In the genomic region with DNA sequence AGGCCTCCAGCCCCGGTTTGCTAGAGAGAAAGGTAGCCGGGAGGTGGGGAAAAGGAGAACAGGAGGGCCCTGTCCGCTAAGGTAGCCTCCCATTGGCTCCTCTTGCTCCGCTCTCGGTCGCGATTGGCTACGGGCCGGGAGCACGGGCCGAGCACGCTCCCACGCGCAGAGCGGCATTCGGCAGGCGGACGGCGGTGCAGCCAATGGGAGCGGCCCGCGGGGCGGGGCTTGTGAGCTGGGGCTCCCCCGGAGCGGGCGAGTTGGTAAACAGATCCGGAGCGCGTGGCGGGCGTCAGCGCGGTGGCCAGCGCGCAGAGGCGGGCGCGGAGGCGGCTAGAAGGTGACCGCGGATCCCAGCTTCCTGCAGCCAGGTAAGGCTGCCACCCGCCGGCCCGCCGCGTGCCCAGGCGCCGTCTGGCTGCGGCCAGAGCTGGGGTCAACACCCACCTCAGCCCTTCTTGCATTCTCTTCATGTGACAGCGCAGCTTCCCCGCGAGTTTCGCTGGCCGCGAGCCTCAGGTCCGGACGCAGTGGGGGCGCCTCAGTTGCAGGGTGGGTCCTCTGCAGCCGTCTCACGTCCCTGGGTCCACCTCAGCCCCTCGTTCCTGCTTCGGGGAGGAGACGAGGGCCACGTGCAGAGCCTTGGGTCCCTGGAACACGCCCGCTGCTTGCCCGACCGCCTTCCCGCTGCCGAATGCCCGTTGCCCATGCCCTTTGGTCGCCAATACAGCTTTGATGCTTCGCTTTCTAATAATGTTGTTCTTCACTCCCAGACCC, we compare ENCODE assay signal across 1 cellular context.
TF ChIP-seq lines count a peak whose summit lies in the region.

TSS of gene COQ8A (plus strand) at position 266 of the 777 bp plus-strand sequence. CDS start 21,092 bp downstream, outside the sequence.

TF ChIP-seq in HepG2, 621 proteins besides CTCF, POLR2A, EP300 and RAD21 (continued from another document and continues in another):
- TF ChIP-seq IKZF5 (CRISPR knock-in tag; IDR thresholded peaks at IDR 0.05) (no peak; the same call in 1 of the 2 replicates), TAF15 (IDR thresholded peaks at IDR 0.05; ENCODE audit: low read depth, low read length, poor library complexity, severe bottlenecking) (no peak), ZNF354B (CRISPR knock-in tag; IDR thresholded peaks at IDR 0.05) (no peak), SKI (IDR thresholded peaks at IDR 0.05; ENCODE audit: partially characterized antibody) (no peak), NFYB (CRISPR knock-in tag; IDR thresholded peaks at IDR 0.05) (peak; percentile 99), REPIN1 (CRISPR knock-in tag; IDR thresholded peaks at IDR 0.05; ENCODE audit: borderline replicate concordance, low read depth) (no peak), ZBTB7B (CRISPR knock-in tag; IDR thresholded peaks at IDR 0.05) (no peak), NFIB (CRISPR knock-in tag; IDR thresholded peaks at IDR 0.05; ENCODE audit: borderline replicate concordance) (no peak), KLF13 (CRISPR knock-in tag; IDR thresholded peaks at IDR 0.05) (no peak), REXO4 (CRISPR knock-in tag; IDR thresholded peaks at IDR 0.05; ENCODE audit: borderline replicate concordance) (no peak), NKX3-1 (CRISPR knock-in tag; IDR thresholded peaks at IDR 0.05) (no peak; the same call in 1 of the 2 replicates), RBM39 (IDR thresholded peaks at IDR 0.05; ENCODE audit: low read depth, low read length, poor library complexity, severe bottlenecking) (no peak), GATAD1 (CRISPR knock-in tag; IDR thresholded peaks at IDR 0.05) (peak; percentile 2; the same call in 1 of the 2 replicates), GATAD2A (CRISPR knock-in tag; IDR thresholded peaks at IDR 0.05) (no peak), CREB3 (CRISPR knock-in tag; IDR thresholded peaks at IDR 0.05) (no peak), ZSCAN12 (CRISPR knock-in tag; IDR thresholded peaks at IDR 0.05) (0 out of 2 replicates have a peak, but pooled peaks have one; percentile 30), CCDC6 (CRISPR knock-in tag; IDR thresholded peaks at IDR 0.05) (peak; percentile 84), ZC3H13 (CRISPR knock-in tag; IDR thresholded peaks at IDR 0.05) (no peak), NPAS2 (CRISPR knock-in tag; IDR thresholded peaks at IDR 0.05; ENCODE audit: borderline replicate concordance) (no peak), ZNF773 (CRISPR knock-in tag; IDR thresholded peaks at IDR 0.05; ENCODE audit: borderline replicate concordance) (no peak), ZNF280B (CRISPR knock-in tag; IDR thresholded peaks at IDR 0.05; ENCODE audit: borderline replicate concordance) (0 out of 2 replicates have a peak, but pooled peaks have one; percentile 12), SP5 (CRISPR knock-in tag; IDR thresholded peaks at IDR 0.05; ENCODE audit: borderline replicate concordance, low read depth) (no peak), HMG20B (CRISPR knock-in tag; conservative IDR thresholded peaks at IDR 0.05) (0 out of 2 replicates have a peak, but pooled peaks have one; percentile 26), SAP130 (CRISPR knock-in tag; IDR thresholded peaks at IDR 0.05; ENCODE audit: low read depth) (peak; percentile 96), ZNF850 (CRISPR knock-in tag; conservative IDR thresholded peaks at IDR 0.05) (no peak), ZNF749 (CRISPR knock-in tag; IDR thresholded peaks at IDR 0.05; ENCODE audit: borderline replicate concordance) (peak; percentile 73; the same call in 1 of the 2 replicates)
- TF ChIP-seq, protein P1, sequence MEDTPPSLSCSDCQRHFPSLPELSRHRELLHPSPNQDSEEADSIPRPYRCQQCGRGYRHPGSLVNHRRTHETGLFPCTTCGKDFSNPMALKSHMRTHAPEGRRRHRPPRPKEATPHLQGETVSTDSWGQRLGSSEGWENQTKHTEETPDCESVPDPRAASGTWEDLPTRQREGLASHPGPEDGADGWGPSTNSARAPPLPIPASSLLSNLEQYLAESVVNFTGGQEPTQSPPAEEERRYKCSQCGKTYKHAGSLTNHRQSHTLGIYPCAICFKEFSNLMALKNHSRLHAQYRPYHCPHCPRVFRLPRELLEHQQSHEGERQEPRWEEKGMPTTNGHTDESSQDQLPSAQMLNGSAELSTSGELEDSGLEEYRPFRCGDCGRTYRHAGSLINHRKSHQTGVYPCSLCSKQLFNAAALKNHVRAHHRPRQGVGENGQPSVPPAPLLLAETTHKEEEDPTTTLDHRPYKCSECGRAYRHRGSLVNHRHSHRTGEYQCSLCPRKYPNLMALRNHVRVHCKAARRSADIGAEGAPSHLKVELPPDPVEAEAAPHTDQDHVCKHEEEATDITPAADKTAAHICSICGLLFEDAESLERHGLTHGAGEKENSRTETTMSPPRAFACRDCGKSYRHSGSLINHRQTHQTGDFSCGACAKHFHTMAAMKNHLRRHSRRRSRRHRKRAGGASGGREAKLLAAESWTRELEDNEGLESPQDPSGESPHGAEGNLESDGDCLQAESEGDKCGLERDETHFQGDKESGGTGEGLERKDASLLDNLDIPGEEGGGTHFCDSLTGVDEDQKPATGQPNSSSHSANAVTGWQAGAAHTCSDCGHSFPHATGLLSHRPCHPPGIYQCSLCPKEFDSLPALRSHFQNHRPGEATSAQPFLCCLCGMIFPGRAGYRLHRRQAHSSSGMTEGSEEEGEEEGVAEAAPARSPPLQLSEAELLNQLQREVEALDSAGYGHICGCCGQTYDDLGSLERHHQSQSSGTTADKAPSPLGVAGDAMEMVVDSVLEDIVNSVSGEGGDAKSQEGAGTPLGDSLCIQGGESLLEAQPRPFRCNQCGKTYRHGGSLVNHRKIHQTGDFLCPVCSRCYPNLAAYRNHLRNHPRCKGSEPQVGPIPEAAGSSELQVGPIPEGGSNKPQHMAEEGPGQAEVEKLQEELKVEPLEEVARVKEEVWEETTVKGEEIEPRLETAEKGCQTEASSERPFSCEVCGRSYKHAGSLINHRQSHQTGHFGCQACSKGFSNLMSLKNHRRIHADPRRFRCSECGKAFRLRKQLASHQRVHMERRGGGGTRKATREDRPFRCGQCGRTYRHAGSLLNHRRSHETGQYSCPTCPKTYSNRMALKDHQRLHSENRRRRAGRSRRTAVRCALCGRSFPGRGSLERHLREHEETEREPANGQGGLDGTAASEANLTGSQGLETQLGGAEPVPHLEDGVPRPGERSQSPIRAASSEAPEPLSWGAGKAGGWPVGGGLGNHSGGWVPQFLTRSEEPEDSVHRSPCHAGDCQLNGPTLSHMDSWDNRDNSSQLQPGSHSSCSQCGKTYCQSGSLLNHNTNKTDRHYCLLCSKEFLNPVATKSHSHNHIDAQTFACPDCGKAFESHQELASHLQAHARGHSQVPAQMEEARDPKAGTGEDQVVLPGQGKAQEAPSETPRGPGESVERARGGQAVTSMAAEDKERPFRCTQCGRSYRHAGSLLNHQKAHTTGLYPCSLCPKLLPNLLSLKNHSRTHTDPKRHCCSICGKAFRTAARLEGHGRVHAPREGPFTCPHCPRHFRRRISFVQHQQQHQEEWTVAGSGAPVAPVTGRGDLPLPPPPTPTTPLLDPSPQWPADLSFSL (CRISPR knock-in tag; IDR thresholded peaks at IDR 0.05), result no peak
- TF ChIP-seq, protein P2, sequence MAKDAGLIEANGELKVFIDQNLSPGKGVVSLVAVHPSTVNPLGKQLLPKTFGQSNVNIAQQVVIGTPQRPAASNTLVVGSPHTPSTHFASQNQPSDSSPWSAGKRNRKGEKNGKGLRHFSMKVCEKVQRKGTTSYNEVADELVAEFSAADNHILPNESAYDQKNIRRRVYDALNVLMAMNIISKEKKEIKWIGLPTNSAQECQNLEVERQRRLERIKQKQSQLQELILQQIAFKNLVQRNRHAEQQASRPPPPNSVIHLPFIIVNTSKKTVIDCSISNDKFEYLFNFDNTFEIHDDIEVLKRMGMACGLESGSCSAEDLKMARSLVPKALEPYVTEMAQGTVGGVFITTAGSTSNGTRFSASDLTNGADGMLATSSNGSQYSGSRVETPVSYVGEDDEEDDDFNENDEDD (CRISPR knock-in tag; IDR thresholded peaks at IDR 0.05; ENCODE audit: borderline replicate concordance), result 0 out of 2 replicates have a peak, but pooled peaks have one; percentile 15
- TF ChIP-seq, protein P3, sequence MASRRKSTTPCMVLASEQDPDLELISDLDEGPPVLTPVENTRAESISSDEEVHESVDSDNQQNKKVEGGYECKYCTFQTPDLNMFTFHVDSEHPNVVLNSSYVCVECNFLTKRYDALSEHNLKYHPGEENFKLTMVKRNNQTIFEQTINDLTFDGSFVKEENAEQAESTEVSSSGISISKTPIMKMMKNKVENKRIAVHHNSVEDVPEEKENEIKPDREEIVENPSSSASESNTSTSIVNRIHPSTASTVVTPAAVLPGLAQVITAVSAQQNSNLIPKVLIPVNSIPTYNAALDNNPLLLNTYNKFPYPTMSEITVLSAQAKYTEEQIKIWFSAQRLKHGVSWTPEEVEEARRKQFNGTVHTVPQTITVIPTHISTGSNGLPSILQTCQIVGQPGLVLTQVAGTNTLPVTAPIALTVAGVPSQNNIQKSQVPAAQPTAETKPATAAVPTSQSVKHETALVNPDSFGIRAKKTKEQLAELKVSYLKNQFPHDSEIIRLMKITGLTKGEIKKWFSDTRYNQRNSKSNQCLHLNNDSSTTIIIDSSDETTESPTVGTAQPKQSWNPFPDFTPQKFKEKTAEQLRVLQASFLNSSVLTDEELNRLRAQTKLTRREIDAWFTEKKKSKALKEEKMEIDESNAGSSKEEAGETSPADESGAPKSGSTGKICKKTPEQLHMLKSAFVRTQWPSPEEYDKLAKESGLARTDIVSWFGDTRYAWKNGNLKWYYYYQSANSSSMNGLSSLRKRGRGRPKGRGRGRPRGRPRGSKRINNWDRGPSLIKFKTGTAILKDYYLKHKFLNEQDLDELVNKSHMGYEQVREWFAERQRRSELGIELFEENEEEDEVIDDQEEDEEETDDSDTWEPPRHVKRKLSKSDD (CRISPR knock-in tag; IDR thresholded peaks at IDR 0.05; ENCODE audit: low read depth), result no peak
- TF ChIP-seq, protein P4, sequence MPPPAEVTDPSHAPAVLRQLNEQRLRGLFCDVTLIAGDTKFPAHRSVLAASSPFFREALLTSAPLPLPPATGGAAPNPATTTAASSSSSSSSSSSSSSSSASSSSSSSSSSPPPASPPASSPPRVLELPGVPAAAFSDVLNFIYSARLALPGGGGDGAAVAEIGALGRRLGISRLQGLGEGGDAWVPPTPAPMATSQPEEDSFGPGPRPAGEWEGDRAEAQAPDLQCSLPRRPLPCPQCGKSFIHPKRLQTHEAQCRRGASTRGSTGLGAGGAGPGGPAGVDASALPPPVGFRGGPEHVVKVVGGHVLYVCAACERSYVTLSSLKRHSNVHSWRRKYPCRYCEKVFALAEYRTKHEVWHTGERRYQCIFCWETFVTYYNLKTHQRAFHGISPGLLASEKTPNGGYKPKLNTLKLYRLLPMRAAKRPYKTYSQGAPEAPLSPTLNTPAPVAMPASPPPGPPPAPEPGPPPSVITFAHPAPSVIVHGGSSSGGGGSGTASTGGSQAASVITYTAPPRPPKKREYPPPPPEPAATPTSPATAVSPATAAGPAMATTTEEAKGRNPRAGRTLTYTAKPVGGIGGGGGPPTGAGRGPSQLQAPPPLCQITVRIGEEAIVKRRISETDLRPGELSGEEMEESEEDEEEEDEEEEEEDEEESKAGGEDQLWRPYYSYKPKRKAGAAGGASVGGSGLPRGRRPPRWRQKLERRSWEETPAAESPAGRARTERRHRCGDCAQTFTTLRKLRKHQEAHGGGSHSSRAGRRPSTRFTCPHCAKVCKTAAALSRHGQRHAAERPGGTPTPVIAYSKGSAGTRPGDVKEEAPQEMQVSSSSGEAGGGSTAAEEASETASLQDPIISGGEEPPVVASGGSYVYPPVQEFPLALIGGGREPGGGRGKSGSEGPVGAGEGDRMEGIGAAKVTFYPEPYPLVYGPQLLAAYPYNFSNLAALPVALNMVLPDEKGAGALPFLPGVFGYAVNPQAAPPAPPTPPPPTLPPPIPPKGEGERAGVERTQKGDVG (CRISPR knock-in tag; IDR thresholded peaks at IDR 0.05; ENCODE audit: borderline replicate concordance), result no peak
- TF ChIP-seq, protein P5, sequence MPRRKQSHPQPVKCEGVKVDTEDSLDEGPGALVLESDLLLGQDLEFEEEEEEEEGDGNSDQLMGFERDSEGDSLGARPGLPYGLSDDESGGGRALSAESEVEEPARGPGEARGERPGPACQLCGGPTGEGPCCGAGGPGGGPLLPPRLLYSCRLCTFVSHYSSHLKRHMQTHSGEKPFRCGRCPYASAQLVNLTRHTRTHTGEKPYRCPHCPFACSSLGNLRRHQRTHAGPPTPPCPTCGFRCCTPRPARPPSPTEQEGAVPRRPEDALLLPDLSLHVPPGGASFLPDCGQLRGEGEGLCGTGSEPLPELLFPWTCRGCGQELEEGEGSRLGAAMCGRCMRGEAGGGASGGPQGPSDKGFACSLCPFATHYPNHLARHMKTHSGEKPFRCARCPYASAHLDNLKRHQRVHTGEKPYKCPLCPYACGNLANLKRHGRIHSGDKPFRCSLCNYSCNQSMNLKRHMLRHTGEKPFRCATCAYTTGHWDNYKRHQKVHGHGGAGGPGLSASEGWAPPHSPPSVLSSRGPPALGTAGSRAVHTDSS (CRISPR knock-in tag; conservative IDR thresholded peaks at IDR 0.05), result no peak
- TF ChIP-seq, protein P6, sequence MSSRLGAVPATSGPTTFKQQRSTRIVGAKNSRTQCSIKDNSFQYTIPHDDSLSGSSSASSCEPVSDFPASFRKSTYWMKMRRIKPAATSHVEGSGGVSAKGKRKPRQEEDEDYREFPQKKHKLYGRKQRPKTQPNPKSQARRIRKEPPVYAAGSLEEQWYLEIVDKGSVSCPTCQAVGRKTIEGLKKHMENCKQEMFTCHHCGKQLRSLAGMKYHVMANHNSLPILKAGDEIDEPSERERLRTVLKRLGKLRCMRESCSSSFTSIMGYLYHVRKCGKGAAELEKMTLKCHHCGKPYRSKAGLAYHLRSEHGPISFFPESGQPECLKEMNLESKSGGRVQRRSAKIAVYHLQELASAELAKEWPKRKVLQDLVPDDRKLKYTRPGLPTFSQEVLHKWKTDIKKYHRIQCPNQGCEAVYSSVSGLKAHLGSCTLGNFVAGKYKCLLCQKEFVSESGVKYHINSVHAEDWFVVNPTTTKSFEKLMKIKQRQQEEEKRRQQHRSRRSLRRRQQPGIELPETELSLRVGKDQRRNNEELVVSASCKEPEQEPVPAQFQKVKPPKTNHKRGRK (CRISPR knock-in tag; IDR thresholded peaks at IDR 0.05), result no peak
